ENCODE assay signal across 16 cellular contexts in the genomic region with DNA sequence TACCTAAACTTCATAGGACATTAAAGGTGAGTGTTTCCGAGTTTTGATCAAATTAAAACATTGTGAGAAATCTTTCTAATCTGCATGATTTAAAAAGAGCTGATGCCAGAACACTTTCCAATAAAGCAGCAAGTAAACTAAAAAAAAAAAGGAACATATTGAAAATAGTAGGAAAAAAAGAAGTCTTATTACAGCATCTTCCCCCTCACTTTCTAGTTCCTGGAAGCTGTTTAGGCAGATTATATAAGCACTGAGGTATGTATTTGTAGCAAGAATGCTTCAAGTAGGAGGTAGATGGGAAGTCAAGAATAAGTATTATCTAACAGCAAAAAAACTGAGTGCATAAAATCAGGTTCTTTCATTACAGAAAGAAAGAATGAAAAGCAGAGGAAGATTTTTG. TPM values are rescaled to one million over a fixed set of nuclear protein-coding genes. Genes with fewer than 3 reads are reported as not detected.
DNase-seq lines count a peak whose midpoint lies in the region; ATAC-seq and TF ChIP-seq lines count a peak whose summit lies in the region.
"Had no signal": no experiment of that assay in that cellular context is flagged by ENCODE, and none has a peak within 500 bp of the region (broad histone marks: within the 10 kb centered on the region; RNA-seq: fewer than 3 reads in every experiment).

No MANE protein-coding gene starts in this region.

- H2AFZ ChIP-seq in IMR-90 (replicated peaks; ENCODE audit: low read length, poor library complexity): no peak overlapping the region

- TF ChIP-seq EP300 in tibial nerve (IDR thresholded peaks at IDR 0.05): no peak

- H2BK5ac ChIP-seq in IMR-90 (ENCODE audit: low read depth, low read length, poor library complexity, severe bottlenecking): no peak overlapping the region

- H3K79me1 ChIP-seq in IMR-90 (ENCODE audit: low read depth in 1 of 2, low read length in 2 of 2): no peaks in the 10 kb centered on the region

- H3K14ac ChIP-seq in IMR-90 (replicated peaks; ENCODE audit: low read depth, low read length): no peak overlapping the region

- H2BK20ac ChIP-seq in IMR-90 (ENCODE audit: low read depth, low read length): no peak overlapping the region

- H3K9ac ChIP-seq in IMR-90 (ENCODE audit: low read depth, low read length): no peak overlapping the region
- H3K9ac ChIP-seq: BLaER1 treated with 17β-estradiol and CSF1 and Interleukin-3, amounts not matched to agents 10 nM and 100 nM had no signal

- H3K18ac ChIP-seq in IMR-90 (ENCODE audit: low read depth, low read length): no peak overlapping the region

- peaks cover 53% of the 10 kb centered on the region for H3K36me3 Mint-ChIP-seq in activated CD4-positive, alpha-beta T cell treated with anti-CD3 and anti-CD28 coated beads, Interleukin-2, amount 10 ng/mL, durations not matched to agents 7 days and 5 days (ENCODE audit: low read depth)
- H3K36me3 Mint-ChIP-seq in CD4-positive, alpha-beta T cell (ENCODE audit: low read depth): peaks cover 88% of the 10 kb centered on the region

- BruUV-seq in IMR-90 (replicated peaks; lab: Mats Ljungman, UMichigan): no TSS peak

- H3K4me3 ChIP-seq in IMR-90 (ENCODE audit: insufficient read depth, low read depth, low read length): no peak overlapping the region
- no peak overlapping the region for H3K4me3 ChIP-seq in dorsolateral prefrontal cortex
- no peak overlapping the region for H3K4me3 ChIP-seq in tibial nerve
- H3K4me3 ChIP-seq: BLaER1 treated with 17β-estradiol and CSF1 and Interleukin-3, amounts not matched to agents 10 nM and 100 nM; GM12878 had no signal

- no peaks in the 10 kb centered on the region for H3K27me3 ChIP-seq in CD4-positive, alpha-beta T cell (ENCODE audit: control insufficient read depth, insufficient read depth, low read length)
- H3K27me3 ChIP-seq in IMR-90 (ENCODE audit: control insufficient read depth, insufficient read depth, low read length): no peaks in the 10 kb centered on the region
- H3K27me3 ChIP-seq in dorsolateral prefrontal cortex: no peaks in the 10 kb centered on the region
- H3K27me3 ChIP-seq in tibial nerve: no peaks in the 10 kb centered on the region
- H3K27me3 ChIP-seq: BLaER1 treated with 17β-estradiol and CSF1 and Interleukin-3, amounts not matched to agents 10 nM and 100 nM had no signal

- no peak overlapping the region for H2BK120ac ChIP-seq in IMR-90 (ENCODE audit: low read depth, low read length)

- no CpG with 5 or more reads among the region's 1 CpG for WGBS in IMR-90 (ENCODE audit: extremely low coverage in 2 of 2, insufficient read length in 1 of 2), 2 experiments
- WGBS in tibial nerve, 2 donors: 96% methylated on average over 1 of the region's 1 CpG

- no peak overlapping the region for H4K91ac ChIP-seq in IMR-90 (ENCODE audit: insufficient read depth, low read depth, low read length)

- POLR2A ChIA-PET in activated CD4-positive, alpha-beta T cell treated with anti-CD3 and anti-CD28 coated beads, Interleukin-2, amount 10 ng/mL, durations not matched to agents 7 days and 5 days (lab: Charles Lee): no interaction called here
- POLR2A ChIA-PET in CD4-positive, alpha-beta T cell (lab: Charles Lee): no interaction called here
- POLR2A ChIA-PET in IMR-90 (lab: Charles Lee; ENCODE audit: unreplicated experiment): no interaction called here

- no peak overlapping the region for H2AK5ac ChIP-seq in IMR-90 (ENCODE audit: low read depth, low read length)

- H3K4me3 Mint-ChIP-seq in activated CD4-positive, alpha-beta T cell treated with anti-CD3 and anti-CD28 coated beads, Interleukin-2, amount 10 ng/mL, durations not matched to agents 7 days and 5 days: no peak overlapping the region
- H3K4me3 Mint-ChIP-seq in CD4-positive, alpha-beta T cell: no peak overlapping the region
- H3K4me3 Mint-ChIP-seq: CD4-positive, CD25-positive, alpha-beta regulatory T cell; H9 had no signal

- H3K9me1 ChIP-seq in IMR-90 (ENCODE audit: insufficient read depth, low read length): no peaks in the 10 kb centered on the region; the same call in 1 of the 2 replicates

- intact Hi-C loops in CD4-positive, alpha-beta T cell (cut with DNase I, micrococcal nuclease): no loop called here
- intact Hi-C loops in IMR-90 (cut with micrococcal nuclease): no loop called here
- intact Hi-C loops in dorsolateral prefrontal cortex (cut with DNase I): no loop called here

- no peak overlapping the region for H2BK15ac ChIP-seq in IMR-90 (ENCODE audit: low read depth, low read length)

- H3K4me1 ChIP-seq in IMR-90 (ENCODE audit: control insufficient read depth, insufficient read depth, low read length) (0 out of 2 replicates have a peak, but pooled peaks cover 1% of the 10 kb centered on the region), tibial nerve (no peaks in the 10 kb centered on the region)
- H3K4me1 ChIP-seq: BLaER1 treated with 17β-estradiol and CSF1 and Interleukin-3, amounts not matched to agents 10 nM and 100 nM had no signal

- no peak for ATAC-seq in CD4-positive, alpha-beta T cell (ENCODE audit: poor library complexity)
- ATAC-seq in IMR-90 (ENCODE audit: low read depth) (no peak), GM21825 (IDR thresholded peaks at IDR 0.05; ENCODE audit: unreplicated experiment) (no peak)
- ATAC-seq: GM12878 had no signal

- in situ Hi-C loops in IMR-90 (cut with MboI; ENCODE audit: low sequenced_read_pairs): no loop called here

- no peaks in the 10 kb centered on the region for H3K9me3 ChIP-seq in CD4-positive, alpha-beta T cell (ENCODE audit: control insufficient read depth, low read length)
- no peaks in the 10 kb centered on the region for H3K9me3 ChIP-seq in IMR-90 (ENCODE audit: control insufficient read depth, insufficient read depth, low read length)
- no peaks in the 10 kb centered on the region for H3K9me3 ChIP-seq in tibial nerve
- H3K9me3 ChIP-seq: BLaER1 treated with 17β-estradiol and CSF1 and Interleukin-3, amounts not matched to agents 10 nM and 100 nM had no signal

- no peak for DNase-seq in activated CD4-positive, alpha-beta T cell treated with anti-CD3 and anti-CD28 coated beads, Interleukin-2, amount 10 ng/mL, durations not matched to agents 7 days and 5 days
- DNase-seq in activated CD4-positive, alpha-beta T cell treated with anti-CD3 and anti-CD28 coated beads for 1 hour: no peak
- DNase-seq in CD4-positive, alpha-beta T cell: no peak
- DNase-seq in IMR-90: peak; percentile 10
- DNase-seq in dorsolateral prefrontal cortex: no peak
- DNase-seq in tibial nerve (ENCODE audit: low spot score in 2 of 2): no peak
- no peak for DNase-seq in NCI-H526 (lab: John Stamatoyannopoulos, UW)
- DNase-seq: ACHN; Calu3; CD4-positive, CD25-positive, alpha-beta regulatory T cell; DMS 273 treated with DMSO at 0.1 percent for 48 hours; GOT3; H9 had no signal

- no peak overlapping the region for H4K5ac ChIP-seq in IMR-90 (ENCODE audit: low read depth, low read length)

- dilution Hi-C loops in IMR-90 (cut with HindIII; ENCODE audit: low sequenced_read_pairs, unreplicated experiment): no loop called here

- no peak overlapping the region for H3K27ac ChIP-seq in CD4-positive, alpha-beta T cell (ENCODE audit: low read depth, low read length)
- H3K27ac ChIP-seq in IMR-90 (ENCODE audit: insufficient read depth, low read length): no peak overlapping the region
- H3K27ac ChIP-seq in dorsolateral prefrontal cortex: peak overlapping the region in 37 of 59 donors; percentile 11 to 78 (median 59)
- H3K27ac ChIP-seq in tibial nerve: no peak overlapping the region
- H3K27ac ChIP-seq: BLaER1 treated with 17β-estradiol and CSF1 and Interleukin-3, amounts not matched to agents 10 nM and 100 nM had no signal

- H3K36me3 ChIP-seq in IMR-90 (ENCODE audit: control insufficient read depth, insufficient read depth, low read length) (peaks cover 20% of the 10 kb centered on the region), tibial nerve (peaks cover 0 to 42% (median 8%) of the 10 kb centered on the region in 3 donors)

- H3K4ac ChIP-seq in IMR-90 (ENCODE audit: low read depth, low read length): no peak overlapping the region

- no peak overlapping the region for H3K56ac ChIP-seq in IMR-90 (ENCODE audit: extremely low read depth, insufficient read depth, low read length)

- CTCF ChIA-PET in activated CD4-positive, alpha-beta T cell treated with anti-CD3 and anti-CD28 coated beads, Interleukin-2, amount 10 ng/mL, durations not matched to agents 7 days and 5 days (lab: Charles Lee): no interaction called here
- CTCF ChIA-PET in CD4-positive, alpha-beta T cell (lab: Charles Lee): interaction anchor here (1.6 kb wide), 1 partner anchor 125 kb away, joined by 4 read pairs; no protein-coding TSS in a partner anchor
- CTCF ChIA-PET in IMR-90 (lab: Yijun Ruan, JAX): no interaction called here

- H3K27ac Mint-ChIP-seq in activated CD4-positive, alpha-beta T cell treated with anti-CD3 and anti-CD28 coated beads, Interleukin-2, amount 10 ng/mL, durations not matched to agents 7 days and 5 days: peak overlapping the region; percentile 65
- H3K27ac Mint-ChIP-seq in CD4-positive, alpha-beta T cell: peak overlapping the region; percentile 56
- H3K27ac Mint-ChIP-seq: H9 had no signal

- no peak overlapping the region for H3K23ac ChIP-seq in IMR-90 (ENCODE audit: low read depth, low read length)

- TF ChIP-seq POLR2A in IMR-90 (IDR thresholded peaks at IDR 0.05; ENCODE audit: low read depth, low read length): no peak
- TF ChIP-seq POLR2A in tibial nerve (IDR thresholded peaks at IDR 0.05): no peak

- no peaks in the 10 kb centered on the region for H4K20me1 ChIP-seq in IMR-90 (ENCODE audit: insufficient read depth, low read length)

- no peak overlapping the region for H3K4me2 ChIP-seq in IMR-90 (ENCODE audit: low read depth, low read length)
- H3K4me2 ChIP-seq: BLaER1 treated with 17β-estradiol and CSF1 and Interleukin-3, amounts not matched to agents 10 nM and 100 nM had no signal

- no peak overlapping the region for H2AK9ac ChIP-seq in IMR-90 (replicated peaks; ENCODE audit: low read depth, low read length, poor library complexity)

- H3K4me1 Mint-ChIP-seq in activated CD4-positive, alpha-beta T cell treated with anti-CD3 and anti-CD28 coated beads, Interleukin-2, amount 10 ng/mL, durations not matched to agents 7 days and 5 days: no peaks in the 10 kb centered on the region
- H3K4me1 Mint-ChIP-seq in CD4-positive, alpha-beta T cell (ENCODE audit: low read depth): no peaks in the 10 kb centered on the region
- H3K4me1 Mint-ChIP-seq: CD4-positive, CD25-positive, alpha-beta regulatory T cell; H9 had no signal

- no peaks in the 10 kb centered on the region for H3K9me3 Mint-ChIP-seq in activated CD4-positive, alpha-beta T cell treated with anti-CD3 and anti-CD28 coated beads, Interleukin-2, amount 10 ng/mL, durations not matched to agents 7 days and 5 days
- H3K9me3 Mint-ChIP-seq in CD4-positive, alpha-beta T cell: no peaks in the 10 kb centered on the region
- H3K9me3 Mint-ChIP-seq: H9 had no signal

- no peak for TF ChIP-seq RAD21 in IMR-90 (IDR thresholded peaks at IDR 0.05; ENCODE audit: low read length)

- H3K27me3 Mint-ChIP-seq in activated CD4-positive, alpha-beta T cell treated with anti-CD3 and anti-CD28 coated beads, Interleukin-2, amount 10 ng/mL, durations not matched to agents 7 days and 5 days: no peaks in the 10 kb centered on the region
- no peaks in the 10 kb centered on the region for H3K27me3 Mint-ChIP-seq in CD4-positive, alpha-beta T cell
- H3K27me3 Mint-ChIP-seq: CD4-positive, CD25-positive, alpha-beta regulatory T cell had no signal

- no peak for TF ChIP-seq CTCF in CD4-positive, alpha-beta T cell (IDR thresholded peaks at IDR 0.05)
- TF ChIP-seq CTCF in IMR-90 (conservative IDR thresholded peaks at IDR 0.05; ENCODE audit: low read depth, low read length) (no peak), dorsolateral prefrontal cortex (IDR thresholded peaks at IDR 0.05 in 54 of 56, conservative IDR thresholded peaks at IDR 0.05 in 2 of 56; ENCODE audit: low read depth in 1 of 56, partially characterized antibody in 56 of 56) (no peak), tibial nerve (IDR thresholded peaks at IDR 0.05) (no peak)

- no peak overlapping the region for H4K8ac ChIP-seq in IMR-90 (ENCODE audit: low read depth in 2 of 2, low read length in 2 of 2)

RNA-seq across cellular contexts. Expression of a gene that starts 45.8 kb away (rescaled TPM):
- total RNA-seq in activated CD4-positive, alpha-beta T cell treated with anti-CD3 and anti-CD28 coated beads, Interleukin-2, amount 10 ng/mL, durations not matched to agents 7 days and 5 days: 100 to 1,000 TPM; 134 to 155 TPM
- total RNA-seq in CD4-positive, alpha-beta T cell: 10 to 100 TPM; 58.6 to 60.7 TPM
- 38.0 and 44.6 TPM in 2 replicates for total RNA-seq in IMR-90 (2012; rRNA removed)
- 23.4 and 29.7 TPM in 2 replicates for polyA plus RNA-seq in IMR-90 (2012; rRNA removed)
- polyA plus RNA-seq in IMR-90 (2012; cell fraction: cytosol; rRNA removed): 24.3 and 49.5 TPM in 2 replicates
- 8.9 and 20.0 TPM in 2 replicates for polyA plus RNA-seq in IMR-90 (2012; cell fraction: nucleus; rRNA removed; ENCODE audit: low replicate concordance)
- total RNA-seq in dorsolateral prefrontal cortex: 10 to 100 TPM; 23.4 to 69.4 (median 42.5) TPM
- 10 to 100 TPM; 20.3 to 34.3 (median 31.3) TPM for total RNA-seq in tibial nerve

RNA-seq across cellular contexts. Expression of a gene that starts 57.5 kb away (rescaled TPM):
- total RNA-seq in activated CD4-positive, alpha-beta T cell treated with anti-CD3 and anti-CD28 coated beads, Interleukin-2, amount 10 ng/mL, durations not matched to agents 7 days and 5 days: 10 to 100 TPM; 75.4 to 85.5 TPM
- total RNA-seq in CD4-positive, alpha-beta T cell: 100 to 1,000 TPM; 110 to 111 TPM
- total RNA-seq in IMR-90 (2012; rRNA removed) (62.9 and 139 TPM in 2 replicates), dorsolateral prefrontal cortex (100 to 1,000 TPM in 18 of 120 experiments, 10 to 100 TPM in 102; 54.2 to 114 (median 88.1) TPM), tibial nerve (10 to 100 TPM; 44.7 to 81.8 (median 68.3) TPM)
- polyA plus RNA-seq in IMR-90 (2012; rRNA removed): 61.3 and 85.4 TPM in 2 replicates
- 4.8 and 9.7 TPM in 2 replicates for polyA plus RNA-seq in IMR-90 (2012; cell fraction: cytosol; rRNA removed)
- 10.1 and 67.5 TPM in 2 replicates for polyA plus RNA-seq in IMR-90 (2012; cell fraction: nucleus; rRNA removed; ENCODE audit: low replicate concordance)

Comparison
In these comparisons a context has a peak if more than half of its experiments do, and no peak if none do; other contexts are left out.
1. H3K27ac ChIP-seq: peak in dorsolateral prefrontal cortex (37 of 59); none in CD4-positive, alpha-beta T cell (single experiment), IMR-90 (single experiment) and tibial nerve (0 of 4).